Comparison of ENCODE assay signal across 14 cellular contexts in genomic region chr2:166234112-166234846, GRCh38.
DNase-seq lines count a peak whose midpoint lies in the region; ATAC-seq and TF ChIP-seq lines count a peak whose summit lies in the region.
"Had no signal": no experiment of that assay in that cellular context is flagged by ENCODE, and none has a peak within 500 bp of the region (broad histone marks: within the 10 kb centered on the region; RNA-seq: fewer than 3 reads in every experiment).

No MANE protein-coding gene starts in this region.

- H3K36me3 Mint-ChIP-seq in stimulated activated effector memory CD8-positive, alpha-beta T cell treated with anti-CD3 and anti-CD28 coated beads, Interleukin-12 subunit alpha, Interleukin-12 subunit beta, amount 100 ng/mL, for 72 hours: no peaks in the 10 kb centered on the region

- H3K36me3 ChIP-seq in BJ (ENCODE audit: control insufficient read depth, insufficient read depth, low read length) (no peaks in the 10 kb centered on the region), PC-3 (ENCODE audit: low read depth, low read length) (no peaks in the 10 kb centered on the region), mesodermal cell (ENCODE audit: control insufficient read depth, insufficient read depth, low read length) (no peaks in the 10 kb centered on the region), thyroid gland (no peaks in the 10 kb centered on the region), OCI-LY7 (ENCODE audit: insufficient read depth, low read length) (no peaks in the 10 kb centered on the region)
- H3K36me3 ChIP-seq: MG63 had no signal

- no peak overlapping the region for H3K27ac Mint-ChIP-seq in stimulated activated effector memory CD8-positive, alpha-beta T cell treated with anti-CD3 and anti-CD28 coated beads, Interleukin-12 subunit alpha, Interleukin-12 subunit beta, amount 100 ng/mL, for 72 hours
- H3K27ac Mint-ChIP-seq: activated naive CD8-positive, alpha-beta T cell treated with anti-CD3 and anti-CD28 coated beads, Interleukin-2, amount 50 U/mL, for 24 hours had no signal

- H3K4me2 ChIP-seq in PC-3 (ENCODE audit: low read length) (peak overlapping the region; percentile 54), OCI-LY7 (ENCODE audit: low read length) (no peak overlapping the region)

- H3K27me3 ChIP-seq in BJ (ENCODE audit: control insufficient read depth, insufficient read depth, low read length) (no peaks in the 10 kb centered on the region), PC-3 (ENCODE audit: low read length) (no peaks in the 10 kb centered on the region), thyroid gland (no peaks in the 10 kb centered on the region)
- H3K27me3 ChIP-seq: MG63 had no signal

- POLR2A ChIA-PET in BJ (lab: Charles Lee): no interaction called here
- POLR2A ChIA-PET in PC-3 (lab: Charles Lee; ENCODE audit: unreplicated experiment): no interaction called here
- POLR2A ChIA-PET in OCI-LY7 (lab: Charles Lee): no interaction called here

- H2AFZ ChIP-seq in PC-3 (ENCODE audit: low read length) (peak overlapping the region; percentile 27), OCI-LY7 (ENCODE audit: low read length) (no peak overlapping the region)

- no peak for TF ChIP-seq CTCF in BJ (IDR thresholded peaks at IDR 0.05; ENCODE audit: insufficient read depth, low read depth, low read length)
- no peak for TF ChIP-seq CTCF in PC-3 (conservative IDR thresholded peaks at IDR 0.05; ENCODE audit: low read depth, low read length)
- no peak for TF ChIP-seq CTCF in epithelial cell of esophagus (IDR thresholded peaks at IDR 0.05; ENCODE audit: insufficient read depth, low read depth, low read length, missing control alignments)
- no peak for TF ChIP-seq CTCF in thyroid gland (IDR thresholded peaks at IDR 0.05)
- TF ChIP-seq CTCF in OCI-LY7 (conservative IDR thresholded peaks at IDR 0.05; ENCODE audit: low read length): no peak

- CTCF ChIA-PET in BJ (lab: Yijun Ruan, JAX) (no interaction called here), PC-3 (lab: Charles Lee) (interaction anchor here (0.6 kb wide), 1 partner anchor 53 kb away, joined by 4 read pairs; no protein-coding TSS in a partner anchor), OCI-LY7 (lab: Charles Lee; ENCODE audit: unreplicated experiment) (no interaction called here)

- TF ChIP-seq POLR2A in thyroid gland (IDR thresholded peaks at IDR 0.05): no peak

- WGBS in mesodermal cell (ENCODE audit: insufficient coverage in 2 of 2), 2 experiments: 79% methylated on average over 2 of the region's 7 CpGs; no CpG with 5 or more reads in 1 of the 2 experiments
- WGBS in thyroid gland, 2 donors: 72% methylated on average over 7 of the region's 7 CpGs

- H3K4me1 Mint-ChIP-seq in stimulated activated effector memory CD8-positive, alpha-beta T cell treated with anti-CD3 and anti-CD28 coated beads, Interleukin-12 subunit alpha, Interleukin-12 subunit beta, amount 100 ng/mL, for 72 hours: no peaks in the 10 kb centered on the region
- H3K4me1 Mint-ChIP-seq: activated naive CD8-positive, alpha-beta T cell treated with anti-CD3 and anti-CD28 coated beads, Interleukin-2, amount 50 U/mL, for 24 hours had no signal

- peaks cover 71% of the 10 kb centered on the region for H3K4me1 ChIP-seq in PC-3 (ENCODE audit: insufficient read depth, low read length)
- no peaks in the 10 kb centered on the region for H3K4me1 ChIP-seq in mesodermal cell (ENCODE audit: control insufficient read depth, insufficient read depth, low read length, poor library complexity, severe bottlenecking)
- H3K4me1 ChIP-seq in thyroid gland: no peaks in the 10 kb centered on the region
- no peaks in the 10 kb centered on the region for H3K4me1 ChIP-seq in OCI-LY7 (ENCODE audit: insufficient read depth, low read length, poor library complexity, severe bottlenecking)

- H3K4me3 Mint-ChIP-seq in stimulated activated effector memory CD8-positive, alpha-beta T cell treated with anti-CD3 and anti-CD28 coated beads, Interleukin-12 subunit alpha, Interleukin-12 subunit beta, amount 100 ng/mL, for 72 hours: no peak overlapping the region
- H3K4me3 Mint-ChIP-seq: activated naive CD8-positive, alpha-beta T cell treated with anti-CD3 and anti-CD28 coated beads, Interleukin-2, amount 50 U/mL, for 24 hours had no signal

- H3F3A ChIP-seq in PC-3 (ENCODE audit: low read length, unreplicated experiment): peaks cover 9% of the 10 kb centered on the region

- H3K9me3 ChIP-seq in PC-3 (ENCODE audit: low read length) (no peaks in the 10 kb centered on the region), mesodermal cell (ENCODE audit: control insufficient read depth, low read length) (no peaks in the 10 kb centered on the region), thyroid gland (no peaks in the 10 kb centered on the region), OCI-LY7 (ENCODE audit: low read length) (no peaks in the 10 kb centered on the region)
- H3K9me3 ChIP-seq: MG63 had no signal

- H3K4me3 ChIP-seq in BJ (ENCODE audit: low read depth, low read length): no peak overlapping the region
- H3K4me3 ChIP-seq in PC-3 (ENCODE audit: low read length): peak overlapping the region; percentile 14; the same call in 1 of the 2 replicates
- no peak overlapping the region for H3K4me3 ChIP-seq in epithelial cell of esophagus (ENCODE audit: low read length)
- no peak overlapping the region for H3K4me3 ChIP-seq in mesodermal cell (ENCODE audit: extremely low read depth, insufficient read depth, low read length, poor library complexity, severe bottlenecking)
- no peak overlapping the region for H3K4me3 ChIP-seq in thyroid gland (replicated peaks in 1 of 3)
- H3K4me3 ChIP-seq in OCI-LY7 (ENCODE audit: low read depth, low read length, poor library complexity, severe bottlenecking): no peak overlapping the region
- H3K4me3 ChIP-seq: MG63 had no signal

- peak; percentile 64 for ATAC-seq in PC-3
- no peak for ATAC-seq in stimulated activated effector memory CD8-positive, alpha-beta T cell treated with anti-CD3 and anti-CD28 coated beads, Interleukin-12 subunit alpha, Interleukin-12 subunit beta, amount 100 ng/mL, for 72 hours
- ATAC-seq: activated naive CD8-positive, alpha-beta T cell treated with anti-CD3 and anti-CD28 coated beads, Interleukin-2, amount 50 U/mL, for 24 hours had no signal

- H3K27ac ChIP-seq in PC-3 (ENCODE audit: low read length): peak overlapping the region; percentile 80
- H3K27ac ChIP-seq in mesodermal cell (ENCODE audit: low read depth, low read length, severe bottlenecking): peak overlapping the region; percentile 43
- no peak overlapping the region for H3K27ac ChIP-seq in thyroid gland
- H3K27ac ChIP-seq in OCI-LY7 (ENCODE audit: low read depth, low read length, poor library complexity, severe bottlenecking): no peak overlapping the region
- H3K27ac ChIP-seq: C4-2B had no signal

- H3K9ac ChIP-seq in PC-3 (ENCODE audit: low read length): peak overlapping the region; percentile 46

- no peaks in the 10 kb centered on the region for H3K9me2 ChIP-seq in PC-3 (replicated peaks; ENCODE audit: low read length)
- H3K9me2 ChIP-seq in OCI-LY7 (ENCODE audit: insufficient read depth, low read length): no peaks in the 10 kb centered on the region

- no peaks in the 10 kb centered on the region for H4K20me1 ChIP-seq in PC-3 (ENCODE audit: low read length)
- no peaks in the 10 kb centered on the region for H4K20me1 ChIP-seq in OCI-LY7 (ENCODE audit: insufficient read depth, low read length)

- no TSS peak for BruUV-seq in PC-3 (replicated peaks; lab: Mats Ljungman, UMichigan)
- no TSS peak for BruUV-seq in OCI-LY7 (replicated peaks; lab: Mats Ljungman, UMichigan)

- peaks cover 6% of the 10 kb centered on the region for H3K9me3 Mint-ChIP-seq in stimulated activated effector memory CD8-positive, alpha-beta T cell treated with anti-CD3 and anti-CD28 coated beads, Interleukin-12 subunit alpha, Interleukin-12 subunit beta, amount 100 ng/mL, for 72 hours
- H3K9me3 Mint-ChIP-seq: activated naive CD8-positive, alpha-beta T cell treated with anti-CD3 and anti-CD28 coated beads, Interleukin-2, amount 50 U/mL, for 24 hours had no signal

- H3K79me2 ChIP-seq in PC-3 (ENCODE audit: low read length): no peaks in the 10 kb centered on the region
- H3K79me2 ChIP-seq in OCI-LY7 (ENCODE audit: insufficient read depth, low read depth, low read length): no peaks in the 10 kb centered on the region

- intact Hi-C loops in PC-3 (cut with micrococcal nuclease) (loop anchor here (1.0 to 5.0 kb wide), 3 partner anchors 80 to 282 kb away; partner anchors contain the start of gene TTC21B), thyroid gland (cut with DNase I) (no loop called here), OCI-LY7 (cut with micrococcal nuclease; ENCODE audit: unreplicated experiment) (no loop called here)

- DNase-seq in BJ (ENCODE audit: low read depth): peak; percentile 46
- DNase-seq in PC-3: peak; percentile 97
- peak; percentile 44 for DNase-seq in epithelial cell of esophagus (ENCODE audit: low read depth)
- DNase-seq in stimulated activated effector memory CD8-positive, alpha-beta T cell treated with anti-CD3 and anti-CD28 coated beads, Interleukin-12 subunit alpha, Interleukin-12 subunit beta, amount 100 ng/mL, for 72 hours (ENCODE audit: low spot score in 2 of 2): no peak
- DNase-seq in thyroid gland: no peak
- DNase-seq in HK-2 (ENCODE audit: unreplicated experiment): no peak
- DNase-seq in OCI-LY7 (ENCODE audit: low spot score): no peak
- DNase-seq: activated CD8-positive, alpha-beta memory T cell treated with anti-CD3 and anti-CD28 coated beads, Interleukin-2, amount 50 U/mL, for 4 hours; activated naive CD8-positive, alpha-beta T cell treated with anti-CD3 and anti-CD28 coated beads, Interleukin-2, amount 50 U/mL, for 24 hours; effector memory CD4-positive, alpha-beta T cell; MG63; NCI-H446 had no signal

Comparison
In these comparisons a context has a peak if more than half of its experiments do, and no peak if none do; other contexts are left out.
1. DNase-seq: peak in BJ (single experiment), PC-3 (single experiment) and epithelial cell of esophagus (single experiment); none in stimulated activated effector memory CD8-positive, alpha-beta T cell treated with anti-CD3 and anti-CD28 coated beads, Interleukin-12 subunit alpha, Interleukin-12 subunit beta, amount 100 ng/mL, for 72 hours (0 of 2), thyroid gland (0 of 2), HK-2 (single experiment) and OCI-LY7 (single experiment).
2. H3K27ac ChIP-seq: peak in PC-3 (single experiment) and mesodermal cell (single experiment); none in thyroid gland (0 of 3) and OCI-LY7 (single experiment).